In genomic region chr17:76638263-76638662, GRCh38 we compare ENCODE assay signal across 39 cellular contexts. TPM values are rescaled to one million over a fixed set of nuclear protein-coding genes. Genes with fewer than 3 reads are reported as not detected.
"Had no signal": no experiment of that assay in that cellular context is flagged by ENCODE, and none has a peak within 500 bp of the region (broad histone marks: within the 10 kb centered on the region; RNA-seq: fewer than 3 reads in every experiment).

No MANE protein-coding gene starts in this region.

- H3K27me3 ChIP-seq: adrenal gland, ascending aorta, body of pancreas, brain microvascular endothelial cell, breast epithelium, cardiac muscle cell had no signal

- FAIRE-seq: astrocyte, bronchial epithelial cell had no signal

- H3K4me1 ChIP-seq: ascending aorta, breast epithelium had no signal

- H3K27ac Mint-ChIP-seq: activated naive CD4-positive, alpha-beta T cell treated with anti-CD3 and anti-CD28 coated beads for 36 hours; activated naive CD4-positive, alpha-beta T cell treated with anti-CD3 and anti-CD28 coated beads, Interleukin-2, amount 10 ng/mL, durations not matched to agents 7 days and 5 days; activated naive CD4-positive, alpha-beta T cell treated with anti-CD3 and anti-CD28 coated beads, Interleukin-2, amount 50 U/mL, for 24 hours; activated naive CD4-positive, alpha-beta T cell treated with anti-CD3 and anti-CD28 coated beads, Interleukin-2, amount 50 U/mL, for 72 hours; activated naive CD8-positive, alpha-beta T cell; activated naive CD8-positive, alpha-beta T cell treated with anti-CD3 and anti-CD28 coated beads for 36 hours; activated naive CD8-positive, alpha-beta T cell treated with anti-CD3 and anti-CD28 coated beads, Interleukin-2, amount 10 ng/mL, durations not matched to agents 7 days and 5 days; activated T-cell treated with anti-CD3 and anti-CD28 coated beads, Interleukin-2, amount 50 U/mL, for 24 hours; activated T-cell treated with anti-CD3 and anti-CD28 coated beads, Interleukin-2, amount 50 U/mL, for 72 hours; activated T-helper 1 cell treated with anti-CD3 and anti-CD28 coated beads, Interleukin-12 subunit alpha, Interleukin-12 subunit beta, Interleukin-2, Interleukin-4 antibody, amounts not matched to agents 30 ng/mL and 10 ng/mL and 1 ng/mL, durations not matched to agents 14 hours and 24 hours and 36 hours; activated T-helper 17 cell treated with anti-CD3 and anti-CD28 coated beads, Interleukin-2, amount 50 U/mL, for 72 hours; activated T-helper 2 cell treated with anti-CD3 and anti-CD28 coated beads, Interferon-gamma antibody, Interleukin-2, Interleukin-4, amounts not matched to agents 10 μg/mL and 5 μg/mL and 100 μg/mL, durations not matched to agents 14 hours and 24 hours and 36 hours had no signal

- H3K36me3 Mint-ChIP-seq: activated naive CD4-positive, alpha-beta T cell treated with anti-CD3 and anti-CD28 coated beads, Interleukin-2, amount 50 U/mL, for 72 hours; activated naive CD8-positive, alpha-beta T cell; activated naive CD8-positive, alpha-beta T cell treated with anti-CD3 and anti-CD28 coated beads for 36 hours; activated naive CD8-positive, alpha-beta T cell treated with anti-CD3 and anti-CD28 coated beads, Interleukin-2, amount 10 ng/mL, durations not matched to agents 7 days and 5 days; brain had no signal

- H3K4me1 Mint-ChIP-seq: central memory CD8-positive, alpha-beta T cell had no signal

- H3K27me3 Mint-ChIP-seq: activated naive CD4-positive, alpha-beta T cell treated with anti-CD3 and anti-CD28 coated beads, Interleukin-2, amount 50 U/mL, for 24 hours; activated naive CD8-positive, alpha-beta T cell treated with anti-CD3 and anti-CD28 coated beads for 36 hours; activated T-cell treated with anti-CD3 and anti-CD28 coated beads, Interleukin-2, amount 50 U/mL, for 24 hours had no signal

- H3K4me3 Mint-ChIP-seq: activated naive CD4-positive, alpha-beta T cell treated with anti-CD3 and anti-CD28 coated beads for 36 hours; activated naive CD4-positive, alpha-beta T cell treated with anti-CD3 and anti-CD28 coated beads, Interleukin-2, amount 10 ng/mL, durations not matched to agents 7 days and 5 days; activated naive CD4-positive, alpha-beta T cell treated with anti-CD3 and anti-CD28 coated beads, Interleukin-2, amount 50 U/mL, for 24 hours; activated naive CD8-positive, alpha-beta T cell; activated naive CD8-positive, alpha-beta T cell treated with anti-CD3 and anti-CD28 coated beads for 36 hours; activated naive CD8-positive, alpha-beta T cell treated with anti-CD3 and anti-CD28 coated beads, Interleukin-2, amount 10 ng/mL, durations not matched to agents 7 days and 5 days; activated naive CD8-positive, alpha-beta T cell treated with anti-CD3 and anti-CD28 coated beads, Interleukin-2, amount 50 U/mL, for 24 hours; activated T-cell treated with anti-CD3 and anti-CD28 coated beads, Interleukin-2, amount 50 U/mL, for 24 hours; activated T-cell treated with anti-CD3 and anti-CD28 coated beads, Interleukin-2, amount 50 U/mL, for 4 hours; activated T-cell treated with anti-CD3 and anti-CD28 coated beads, Interleukin-2, amount 50 U/mL, for 72 hours; activated T-helper 1 cell treated with anti-CD3 and anti-CD28 coated beads, Interleukin-12 subunit alpha, Interleukin-12 subunit beta, Interleukin-2, Interleukin-4 antibody, amounts not matched to agents 30 ng/mL and 10 ng/mL and 1 ng/mL, durations not matched to agents 14 hours and 24 hours and 36 hours; activated T-helper 17 cell treated with anti-CD3 and anti-CD28 coated beads, Interleukin-2, amount 50 U/mL, for 72 hours; brain; central memory CD8-positive, alpha-beta T cell had no signal

- H3K9me3 ChIP-seq: adrenal gland, ascending aorta, body of pancreas, breast epithelium had no signal

- ATAC-seq: activated naive CD4-positive, alpha-beta T cell treated with anti-CD3 and anti-CD28 coated beads, Interleukin-2, amount 50 U/mL, for 72 hours; activated naive CD8-positive, alpha-beta T cell treated with anti-CD3 and anti-CD28 coated beads, Interleukin-2, amount 50 U/mL, for 24 hours; activated T-cell treated with anti-CD3 and anti-CD28 coated beads, Interleukin-2, amount 50 U/mL, for 4 hours; activated T-cell treated with anti-CD3 and anti-CD28 coated beads, Interleukin-2, amount 50 U/mL, for 72 hours; activated T-helper 17 cell treated with anti-CD3 and anti-CD28 coated beads, Interleukin-2, amount 50 U/mL, for 72 hours; body of pancreas had no signal

- H3K4me3 ChIP-seq: adrenal gland, ascending aorta, body of pancreas, breast epithelium, cardiac muscle cell had no signal

- H3K27ac ChIP-seq: adrenal gland, ascending aorta, body of pancreas, brain microvascular endothelial cell, breast epithelium, cardiac muscle cell had no signal

- H3K36me3 ChIP-seq: adrenal gland, ascending aorta, brain microvascular endothelial cell, breast epithelium, cardiac muscle cell had no signal

- DNase-seq: activated effector memory CD4-positive, alpha-beta T cell treated with anti-CD3 and anti-CD28 coated beads, Interleukin-2, amount 50 U/mL, for 16 hours; activated effector memory CD4-positive, alpha-beta T cell treated with Interleukin-2 at 50 U/mL for 16 hours; activated gamma-delta T cell; activated gamma-delta T cell treated with Interleukin-2 at 50 U/mL for 16 hours; activated naive CD4-positive, alpha-beta T cell; activated naive CD4-positive, alpha-beta T cell treated with anti-CD3 and anti-CD28 coated beads for 36 hours; activated naive CD4-positive, alpha-beta T cell treated with anti-CD3 and anti-CD28 coated beads, Interleukin-2, amount 10 ng/mL, durations not matched to agents 7 days and 5 days; activated naive CD4-positive, alpha-beta T cell treated with anti-CD3 and anti-CD28 coated beads, Interleukin-2, amount 50 U/mL, for 16 hours; activated naive CD4-positive, alpha-beta T cell treated with Interleukin-2 at 50 U/mL for 16 hours; activated naive CD8-positive, alpha-beta T cell treated with anti-CD3 and anti-CD28 coated beads for 36 hours; activated naive CD8-positive, alpha-beta T cell treated with anti-CD3 and anti-CD28 coated beads, Interleukin-2, amount 10 ng/mL, durations not matched to agents 7 days and 5 days; activated naive CD8-positive, alpha-beta T cell treated with anti-CD3 and anti-CD28 coated beads, Interleukin-2, amount 50 U/mL, for 24 hours; activated T-cell treated with anti-CD3 and anti-CD28 coated beads, Interleukin-2, amount 50 U/mL, for 24 hours; activated T-cell treated with anti-CD3 and anti-CD28 coated beads, Interleukin-2, amount 50 U/mL, for 4 hours; activated T-cell treated with anti-CD3 and anti-CD28 coated beads, Interleukin-2, amount 50 U/mL, for 48 hours; activated T-cell treated with anti-CD3 and anti-CD28 coated beads, Interleukin-2, amount 50 U/mL, for 72 hours; adrenal gland; amniotic stem cell; amygdala; anterior cingulate cortex; body of pancreas; brain microvascular endothelial cell; caudate nucleus; central memory CD4-positive, alpha-beta T cell; cerebellar nuclear complex had no signal

- H3K9me3 Mint-ChIP-seq: activated naive CD4-positive, alpha-beta T cell treated with anti-CD3 and anti-CD28 coated beads for 36 hours; activated naive CD4-positive, alpha-beta T cell treated with anti-CD3 and anti-CD28 coated beads, Interleukin-2, amount 10 ng/mL, durations not matched to agents 7 days and 5 days; activated naive CD4-positive, alpha-beta T cell treated with anti-CD3 and anti-CD28 coated beads, Interleukin-2, amount 50 U/mL, for 24 hours; activated naive CD4-positive, alpha-beta T cell treated with anti-CD3 and anti-CD28 coated beads, Interleukin-2, amount 50 U/mL, for 72 hours; activated naive CD8-positive, alpha-beta T cell treated with anti-CD3 and anti-CD28 coated beads for 36 hours; activated naive CD8-positive, alpha-beta T cell treated with anti-CD3 and anti-CD28 coated beads, Interleukin-2, amount 10 ng/mL, durations not matched to agents 7 days and 5 days; activated naive CD8-positive, alpha-beta T cell treated with anti-CD3 and anti-CD28 coated beads, Interleukin-2, amount 50 U/mL, for 24 hours; activated T-cell treated with anti-CD3 and anti-CD28 coated beads, Interleukin-2, amount 50 U/mL, for 24 hours; activated T-cell treated with anti-CD3 and anti-CD28 coated beads, Interleukin-2, amount 50 U/mL, for 4 hours; activated T-cell treated with anti-CD3 and anti-CD28 coated beads, Interleukin-2, amount 50 U/mL, for 72 hours; activated T-helper 1 cell treated with anti-CD3 and anti-CD28 coated beads, Interleukin-12 subunit alpha, Interleukin-12 subunit beta, Interleukin-2, Interleukin-4 antibody, amounts not matched to agents 30 ng/mL and 10 ng/mL and 1 ng/mL, durations not matched to agents 14 hours and 24 hours and 36 hours; activated T-helper 17 cell treated with anti-CD3 and anti-CD28 coated beads, Interleukin-2, amount 50 U/mL, for 72 hours; activated T-helper 2 cell treated with anti-CD3 and anti-CD28 coated beads, Interferon-gamma antibody, Interleukin-2, Interleukin-4, amounts not matched to agents 10 μg/mL and 5 μg/mL and 100 μg/mL, durations not matched to agents 14 hours and 24 hours and 36 hours; central memory CD8-positive, alpha-beta T cell had no signal

RNA-seq across cellular contexts. Expression of gene ST6GALNAC1, which starts 5.3 kb away (rescaled TPM):
- total RNA-seq: activated naive CD8-positive, alpha-beta T cell treated with anti-CD3 and anti-CD28 coated beads for 36 hours; activated naive CD8-positive, alpha-beta T cell treated with anti-CD3 and anti-CD28 coated beads, Interleukin-2, amount 10 ng/mL, durations not matched to agents 7 days and 5 days; astrocyte; cardiac muscle cell; chondrocyte had no signal
- polyA plus RNA-seq: cardiac muscle cell had no signal

RNA-seq across cellular contexts. Expression of gene ST6GALNAC2, which starts 52.6 kb away (rescaled TPM):
- total RNA-seq: activated naive CD4-positive, alpha-beta T cell treated with anti-CD3 and anti-CD28 coated beads for 36 hours; activated naive CD4-positive, alpha-beta T cell treated with anti-CD3 and anti-CD28 coated beads, Interleukin-2, amount 50 U/mL, for 72 hours; activated naive CD8-positive, alpha-beta T cell treated with anti-CD3 and anti-CD28 coated beads for 36 hours; activated T-cell treated with anti-CD3 and anti-CD28 coated beads, Interleukin-2, amount 50 U/mL, for 4 hours; activated T-helper 1 cell treated with anti-CD3 and anti-CD28 coated beads, Interleukin-12 subunit alpha, Interleukin-12 subunit beta, Interleukin-2, Interleukin-4 antibody, amounts not matched to agents 30 ng/mL and 10 ng/mL and 1 ng/mL, durations not matched to agents 14 hours and 24 hours and 36 hours had no signal
